Comparison of ENCODE assay signal across 8 cellular contexts in the genomic region with DNA sequence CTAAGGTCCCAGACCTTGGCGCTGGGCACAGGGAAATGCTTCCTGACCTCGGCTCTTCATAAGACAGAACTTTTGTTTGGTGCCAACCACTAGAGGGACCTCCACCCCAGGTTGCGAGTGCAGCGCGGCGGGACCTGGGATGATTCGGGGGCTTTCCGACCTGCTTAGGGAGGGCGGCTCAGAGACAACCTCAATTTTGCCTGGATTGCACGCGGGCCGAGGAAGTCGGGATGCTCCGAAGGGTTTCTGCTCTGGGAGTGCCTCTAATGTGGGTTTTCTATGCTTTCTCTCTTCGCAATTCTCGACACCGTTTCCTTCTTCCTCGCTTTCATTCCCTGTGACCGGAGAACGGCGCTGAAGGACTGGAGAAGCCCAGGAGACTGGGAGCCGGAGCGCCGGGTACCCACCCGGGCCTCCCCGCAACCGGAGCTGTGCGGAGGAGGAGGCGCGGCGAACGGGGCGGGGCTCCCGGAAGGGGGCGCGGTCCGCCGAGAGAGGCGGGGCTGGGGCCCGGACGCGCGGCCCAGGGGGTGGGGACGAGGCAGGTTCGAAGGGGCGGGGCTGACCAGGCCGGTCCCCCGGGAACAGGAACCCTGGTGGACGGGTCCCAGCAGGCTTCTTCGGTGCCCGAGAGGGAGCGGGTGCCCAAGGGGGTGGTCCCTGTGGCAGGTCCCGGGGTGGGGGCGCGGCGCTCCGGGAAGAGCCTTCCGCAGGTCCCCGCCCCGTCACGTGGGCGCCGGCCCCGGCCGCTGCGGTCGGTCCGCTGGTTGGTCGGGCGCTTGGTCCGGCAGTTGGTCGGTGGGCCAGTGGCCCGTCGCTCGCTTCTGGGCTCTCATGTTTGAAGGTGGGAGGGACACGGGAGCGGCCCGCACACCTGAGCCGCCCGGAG. TPM values are rescaled to one million over a fixed set of nuclear protein-coding genes. Genes with fewer than 3 reads are reported as not detected.
DNase-seq lines count a peak whose midpoint lies in the region; ATAC-seq and TF ChIP-seq lines count a peak whose summit lies in the region.

TSS of gene PPFIBP2 (plus strand) at position 790 of the 889 bp plus-strand sequence. CDS start 35,477 bp downstream, outside the sequence.

- H3K4me2 ChIP-seq in IMR-90 (ENCODE audit: low read depth, low read length): peak within 1 kb of the TSS; percentile 77
- peak within 1 kb of the TSS; percentile 99 for H3K4me2 ChIP-seq in trophoblast cell (ENCODE audit: low read length)

- H2BK20ac ChIP-seq in IMR-90 (ENCODE audit: low read depth, low read length): no peak within 1 kb of the TSS

- TF ChIP-seq POLR2A in IMR-90 (IDR thresholded peaks at IDR 0.05; ENCODE audit: low read depth, low read length): no peak
- TF ChIP-seq POLR2A in tibial nerve (IDR thresholded peaks at IDR 0.05): peak; percentile 45 to 79

- peak within 1 kb of the TSS; percentile 88 for H3K4me3 Mint-ChIP-seq in activated naive CD8-positive, alpha-beta T cell treated with anti-CD3 and anti-CD28 coated beads, Interleukin-2, amount 10 ng/mL, durations not matched to agents 7 days and 5 days

- no peaks in the 10 kb centered on the region for H3K9me3 Mint-ChIP-seq in activated naive CD8-positive, alpha-beta T cell treated with anti-CD3 and anti-CD28 coated beads, Interleukin-2, amount 10 ng/mL, durations not matched to agents 7 days and 5 days

- no peak within 1 kb of the TSS for H3K14ac ChIP-seq in IMR-90 (replicated peaks; ENCODE audit: low read depth, low read length)
- peak within 1 kb of the TSS; percentile 61 for H3K14ac ChIP-seq in trophoblast cell (ENCODE audit: low read length)

- peaks cover 32% of the 10 kb centered on the region for H3K4me1 Mint-ChIP-seq in activated naive CD8-positive, alpha-beta T cell treated with anti-CD3 and anti-CD28 coated beads, Interleukin-2, amount 10 ng/mL, durations not matched to agents 7 days and 5 days

- H3K4me1 ChIP-seq in ES-I3 (ENCODE audit: insufficient read depth, low read length) (peaks cover 9% of the 10 kb centered on the region; the same call in 1 of the 2 replicates), IMR-90 (ENCODE audit: control insufficient read depth, insufficient read depth, low read length) (peaks cover 2% of the 10 kb centered on the region; the same call in 1 of the 2 replicates), cardiac muscle cell (ENCODE audit: low read depth) (peaks cover 13% of the 10 kb centered on the region), trophoblast cell (ENCODE audit: control insufficient read depth in 1 of 2, insufficient read depth in 2 of 2, low read length in 2 of 2) (peaks cover 10 to 16% of the 10 kb centered on the region in 2 experiments), tibial nerve (peaks cover 0 to 34% (median 25%) of the 10 kb centered on the region in 4 donors)

- H3K79me2 ChIP-seq in trophoblast cell (ENCODE audit: control insufficient read depth, insufficient read depth, low read length, poor library complexity): peaks cover 7% of the 10 kb centered on the region

- peak; percentile 52 for TF ChIP-seq RAD21 in IMR-90 (IDR thresholded peaks at IDR 0.05; ENCODE audit: low read length)

- 0% methylated on average over 10 of the region's 80 CpGs; no CpG with 5 or more reads in 1 of the 2 experiments for WGBS in IMR-90 (ENCODE audit: extremely low coverage in 2 of 2, insufficient read length in 1 of 2), 2 experiments
- no CpG with 5 or more reads among the region's 80 CpGs for WGBS in trophoblast cell (ENCODE audit: extremely low coverage, insufficient coverage, insufficient read length)
- WGBS in tibial nerve, 2 donors: 0 to 1% methylated on average over 44 to 76 of the region's 80 CpGs

- no TSS peak for BruUV-seq in IMR-90 (replicated peaks; lab: Mats Ljungman, UMichigan)

- no peak within 1 kb of the TSS for H2BK15ac ChIP-seq in IMR-90 (ENCODE audit: low read depth, low read length)

- intact Hi-C loops in IMR-90 (cut with micrococcal nuclease): loop anchor here (1.0 to 5.0 kb wide), 5 partner anchors 58 to 416 kb away; no protein-coding TSS in a partner anchor

- TF ChIP-seq CTCF in IMR-90 (conservative IDR thresholded peaks at IDR 0.05; ENCODE audit: low read depth, low read length) (peak; percentile 60), cardiac muscle cell (IDR thresholded peaks at IDR 0.05; ENCODE audit: low read depth, low read length) (peak; percentile 73), tibial nerve (IDR thresholded peaks at IDR 0.05) (peak; percentile 60 to 79 (median 65))

- peak within 1 kb of the TSS; percentile 96 for H2AFZ ChIP-seq in IMR-90 (replicated peaks; ENCODE audit: low read length, poor library complexity)
- peak within 1 kb of the TSS; percentile 77 for H2AFZ ChIP-seq in trophoblast cell (ENCODE audit: insufficient read depth, low read length, poor library complexity)

- peak in 1 of 2 donors; percentile 64 for TF ChIP-seq EP300 in tibial nerve (IDR thresholded peaks at IDR 0.05)

- H4K12ac ChIP-seq in trophoblast cell (ENCODE audit: low read depth, low read length): peak within 1 kb of the TSS; percentile 38

- peak within 1 kb of the TSS; percentile 66 for H2AK9ac ChIP-seq in IMR-90 (replicated peaks; ENCODE audit: low read depth, low read length, poor library complexity)

- H4K8ac ChIP-seq in IMR-90 (ENCODE audit: low read depth in 2 of 2, low read length in 2 of 2) (peak within 1 kb of the TSS in 1 of 2 experiments; percentile 23; a peak in 1 of 4 replicates), trophoblast cell (ENCODE audit: low read depth, low read length) (peak within 1 kb of the TSS; percentile 74)

- H3K23ac ChIP-seq in IMR-90 (ENCODE audit: low read depth, low read length) (no peak within 1 kb of the TSS), trophoblast cell (ENCODE audit: low read length) (no peak within 1 kb of the TSS)

- H4K5ac ChIP-seq in IMR-90 (ENCODE audit: low read depth, low read length): no peak within 1 kb of the TSS

- H4K91ac ChIP-seq in IMR-90 (ENCODE audit: insufficient read depth, low read depth, low read length) (no peak within 1 kb of the TSS), trophoblast cell (ENCODE audit: low read depth, low read length) (peak within 1 kb of the TSS; percentile 82)

- H3K4ac ChIP-seq in IMR-90 (ENCODE audit: low read depth, low read length): no peak within 1 kb of the TSS
- H3K4ac ChIP-seq in trophoblast cell (ENCODE audit: low read depth, low read length): peak within 1 kb of the TSS; percentile 3

- no peak within 1 kb of the TSS for H3K27ac ChIP-seq in IMR-90 (ENCODE audit: insufficient read depth, low read length)
- peak within 1 kb of the TSS; percentile 87 for H3K27ac ChIP-seq in cardiac muscle cell
- peak within 1 kb of the TSS; percentile 35 for H3K27ac ChIP-seq in trophoblast cell (ENCODE audit: low read depth, low read length)
- peak within 1 kb of the TSS; percentile 89 to 96 (median 95) for H3K27ac ChIP-seq in tibial nerve

- ATAC-seq in GM21576 (IDR thresholded peaks at IDR 0.05; ENCODE audit: unreplicated experiment): peak; percentile 57
- ATAC-seq in IMR-90 (ENCODE audit: low read depth): peak; percentile 98
- ATAC-seq in activated naive CD8-positive, alpha-beta T cell treated with anti-CD3 and anti-CD28 coated beads, Interleukin-2, amount 10 ng/mL, durations not matched to agents 7 days and 5 days (ENCODE audit: low read depth): peak; percentile 88

- peak within 1 kb of the TSS; percentile 94 for H3K9ac ChIP-seq in ES-I3 (ENCODE audit: low read depth, low read length)
- peak within 1 kb of the TSS; percentile 38; the same call in 1 of the 2 replicates for H3K9ac ChIP-seq in IMR-90 (ENCODE audit: low read depth, low read length)
- peak within 1 kb of the TSS; percentile 57 for H3K9ac ChIP-seq in trophoblast cell (ENCODE audit: low read length)

- no peak within 1 kb of the TSS for H3K18ac ChIP-seq in IMR-90 (ENCODE audit: low read depth, low read length)
- H3K18ac ChIP-seq in trophoblast cell (ENCODE audit: low read length): peak within 1 kb of the TSS; percentile 69

- no peak within 1 kb of the TSS for H2BK12ac ChIP-seq in trophoblast cell (ENCODE audit: low read length)

- H3K36me3 ChIP-seq in ES-I3 (ENCODE audit: insufficient read depth, low read length) (no peaks in the 10 kb centered on the region), IMR-90 (ENCODE audit: control insufficient read depth, insufficient read depth, low read length) (no peaks in the 10 kb centered on the region), cardiac muscle cell (no peaks in the 10 kb centered on the region), trophoblast cell (ENCODE audit: control insufficient read depth in 1 of 2, insufficient read depth in 2 of 2, low read length in 2 of 2) (no peaks in the 10 kb centered on the region), tibial nerve (no peaks in the 10 kb centered on the region)

- H3K36me3 Mint-ChIP-seq in activated naive CD8-positive, alpha-beta T cell treated with anti-CD3 and anti-CD28 coated beads, Interleukin-2, amount 10 ng/mL, durations not matched to agents 7 days and 5 days: peaks cover 7% of the 10 kb centered on the region

- H3K56ac ChIP-seq in IMR-90 (ENCODE audit: extremely low read depth, insufficient read depth, low read length): no peak within 1 kb of the TSS

- dilution Hi-C loops in IMR-90 (cut with HindIII; ENCODE audit: low sequenced_read_pairs, unreplicated experiment): no loop called here

- H3K27me3 ChIP-seq in IMR-90 (ENCODE audit: control insufficient read depth, insufficient read depth, low read length) (peaks cover 27% of the 10 kb centered on the region), cardiac muscle cell (peaks cover 22% of the 10 kb centered on the region), trophoblast cell (ENCODE audit: insufficient read depth, low read length) (no peaks in the 10 kb centered on the region), tibial nerve (no peaks in the 10 kb centered on the region)

- CTCF ChIA-PET in IMR-90 (lab: Yijun Ruan, JAX): interaction anchor here (0.6 to 2.1 kb wide), 5 partner anchors 9 to 171 kb away, joined by 3 to 6 read pairs (median 4); no protein-coding TSS in a partner anchor

- in situ Hi-C loops in IMR-90 (cut with MboI; ENCODE audit: low sequenced_read_pairs): no loop called here

- H2AK5ac ChIP-seq in IMR-90 (ENCODE audit: low read depth, low read length) (no peak within 1 kb of the TSS), trophoblast cell (ENCODE audit: low read length) (peak within 1 kb of the TSS; percentile 26)

- DNase-seq in IMR-90: peak; percentile 47
- DNase-seq in SKM-1 treated with dmso at 0.1 percent for 144 hours (lab: John Stamatoyannopoulos, UW; ENCODE audit: unreplicated experiment): peak; percentile 87
- peak; percentile 93 for DNase-seq in activated naive CD8-positive, alpha-beta T cell treated with anti-CD3 and anti-CD28 coated beads, Interleukin-2, amount 10 ng/mL, durations not matched to agents 7 days and 5 days
- DNase-seq in cardiac muscle cell (ENCODE audit: low read depth in 1 of 2, low spot score in 1 of 2): peak; percentile 75 to 89
- DNase-seq in trophoblast cell: peak; percentile 78 to 85
- DNase-seq in tibial nerve (ENCODE audit: low spot score in 2 of 2): peak; percentile 66 to 67

- H3K9me3 ChIP-seq in ES-I3 (ENCODE audit: control insufficient read depth, insufficient read depth, low read length): no peaks in the 10 kb centered on the region
- H3K9me3 ChIP-seq in IMR-90 (ENCODE audit: control insufficient read depth, insufficient read depth, low read length): no peaks in the 10 kb centered on the region
- H3K9me3 ChIP-seq in cardiac muscle cell (ENCODE audit: low read depth): no peaks in the 10 kb centered on the region
- H3K9me3 ChIP-seq in trophoblast cell (ENCODE audit: insufficient read depth, low read depth, low read length): no peaks in the 10 kb centered on the region
- no peaks in the 10 kb centered on the region for H3K9me3 ChIP-seq in tibial nerve

- no peaks in the 10 kb centered on the region for H4K20me1 ChIP-seq in IMR-90 (ENCODE audit: insufficient read depth, low read length)

- no peaks in the 10 kb centered on the region for H3K79me1 ChIP-seq in IMR-90 (ENCODE audit: low read depth in 1 of 2, low read length in 2 of 2)
- peaks cover 2% of the 10 kb centered on the region for H3K79me1 ChIP-seq in trophoblast cell (ENCODE audit: low read length)

- POLR2A ChIA-PET in IMR-90 (lab: Charles Lee; ENCODE audit: unreplicated experiment): no interaction called here
- POLR2A ChIA-PET in activated naive CD8-positive, alpha-beta T cell treated with anti-CD3 and anti-CD28 coated beads, Interleukin-2, amount 10 ng/mL, durations not matched to agents 7 days and 5 days (lab: Charles Lee): interaction anchor here (0.7 to 1.6 kb wide), 6 partner anchors 13 to 152 kb away, joined by 3 to 5 read pairs (median 4); no protein-coding TSS in a partner anchor

- H3K9me1 ChIP-seq in IMR-90 (ENCODE audit: insufficient read depth, low read length): no peaks in the 10 kb centered on the region

- H2BK120ac ChIP-seq in IMR-90 (ENCODE audit: low read depth, low read length) (no peak within 1 kb of the TSS), trophoblast cell (ENCODE audit: insufficient read depth, low read length, poor library complexity) (peak within 1 kb of the TSS; percentile 74)

- peaks cover 7% of the 10 kb centered on the region for H3K27me3 Mint-ChIP-seq in activated naive CD8-positive, alpha-beta T cell treated with anti-CD3 and anti-CD28 coated beads, Interleukin-2, amount 10 ng/mL, durations not matched to agents 7 days and 5 days

- no peak within 1 kb of the TSS for H2BK5ac ChIP-seq in IMR-90 (ENCODE audit: low read depth, low read length, poor library complexity, severe bottlenecking)
- H2BK5ac ChIP-seq in trophoblast cell (ENCODE audit: low read depth, low read length, poor library complexity): peak within 1 kb of the TSS; percentile 68

- peak within 1 kb of the TSS; percentile 91 for H3K27ac Mint-ChIP-seq in activated naive CD8-positive, alpha-beta T cell treated with anti-CD3 and anti-CD28 coated beads, Interleukin-2, amount 10 ng/mL, durations not matched to agents 7 days and 5 days

- H3K4me3 ChIP-seq in IMR-90 (ENCODE audit: insufficient read depth, low read depth, low read length) (peak within 1 kb of the TSS; percentile 58), cardiac muscle cell (peak within 1 kb of the TSS; percentile 54), trophoblast cell (ENCODE audit: low read depth, low read length) (peak within 1 kb of the TSS; percentile 90), tibial nerve (peak within 1 kb of the TSS; percentile 77 to 90 (median 88))

RNA-seq across cellular contexts. Expression of gene PPFIBP2, which starts in this region (rescaled TPM):
- total RNA-seq in IMR-90 (2012; rRNA removed) (9.4 and 11.8 TPM in 2 replicates), cardiac muscle cell (4.5 and 13.2 TPM in 2 replicates), tibial nerve (100 to 1,000 TPM in 1 of 4 donors, 10 to 100 TPM in 3; 19.8 to 110 (median 29.2) TPM)
- polyA plus RNA-seq in IMR-90 (2012; rRNA removed) (4.2 and 6.0 TPM in 2 replicates), cardiac muscle cell (8.0 and 17.3 TPM in 2 replicates)
- 2.2 and 2.4 TPM in 2 replicates for polyA plus RNA-seq in IMR-90 (2012; cell fraction: cytosol; rRNA removed)
- 4.9 and 13.2 TPM in 2 replicates for polyA plus RNA-seq in IMR-90 (2012; cell fraction: nucleus; rRNA removed; ENCODE audit: low replicate concordance)
- total RNA-seq in activated naive CD8-positive, alpha-beta T cell treated with anti-CD3 and anti-CD28 coated beads, Interleukin-2, amount 10 ng/mL, durations not matched to agents 7 days and 5 days: 10 to 100 TPM; 19.9 to 25.7 TPM
- 23.3 and 24.1 TPM in 2 replicates for polyA plus RNA-seq in trophoblast cell (2013)

Comparison
In these comparisons a context has a peak if more than half of its experiments do, and no peak if none do; other contexts are left out.
1. H3K9ac ChIP-seq: peak in every context shown above with its lines; median percentile 94 in ES-I3; 57 in trophoblast cell; 38 in IMR-90.